ENCODE assay signal across 20 cellular contexts in the genomic region with DNA sequence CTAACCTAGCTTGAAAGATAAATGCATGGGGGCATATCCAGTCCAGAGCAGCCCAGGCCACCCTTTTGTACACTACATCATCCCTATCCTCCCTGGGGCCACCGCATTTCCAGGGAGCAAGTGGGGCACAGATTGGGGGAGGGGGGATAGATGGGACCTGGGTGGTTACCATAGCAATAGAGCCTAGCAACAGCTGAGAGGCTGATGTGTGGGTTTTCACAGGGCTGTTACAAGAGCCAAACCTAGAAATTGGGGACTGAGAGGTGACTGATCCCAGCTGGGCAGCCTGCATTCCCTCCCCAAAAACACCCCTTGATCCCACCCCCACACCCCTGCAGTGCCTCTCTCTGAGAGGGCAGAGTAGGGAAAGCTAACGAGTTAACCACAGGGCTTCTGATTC. TPM values are rescaled to one million over a fixed set of nuclear protein-coding genes. Genes with fewer than 3 reads are reported as not detected.
DNase-seq lines count a peak whose midpoint lies in the region; ATAC-seq and TF ChIP-seq lines count a peak whose summit lies in the region.
"Had no signal": no experiment of that assay in that cellular context is flagged by ENCODE, and none has a peak within 500 bp of the region (broad histone marks: within the 10 kb centered on the region; RNA-seq: fewer than 3 reads in every experiment).

No MANE protein-coding gene starts in this region.

- H3K4me3 ChIP-seq in NT2/D1 (ENCODE audit: insufficient read length, low read depth), result no peak overlapping the region

- peaks cover 21% of the 10 kb centered on the region for H3K4me1 Mint-ChIP-seq in activated CD8-positive, alpha-beta T cell treated with anti-CD3 and anti-CD28 coated beads, Interleukin-2, amount 10 ng/mL, durations not matched to agents 7 days and 5 days (ENCODE audit: low read depth)
- peaks cover 13% of the 10 kb centered on the region for H3K4me1 Mint-ChIP-seq in activated CD8-positive, alpha-beta T cell treated with anti-CD3 and anti-CD28 coated beads for 36 hours (ENCODE audit: low read depth)
- H3K4me1 Mint-ChIP-seq in endothelial cell (ENCODE audit: unreplicated experiment), result peaks cover 35% of the 10 kb centered on the region
- H3K4me1 Mint-ChIP-seq in stimulated activated effector memory CD8-positive, alpha-beta T cell treated with anti-CD3 and anti-CD28 coated beads, Interleukin-12 subunit alpha, Interleukin-12 subunit beta, amount 100 ng/mL, for 72 hours, result peaks cover 28% of the 10 kb centered on the region

- H3K9me3 Mint-ChIP-seq in activated CD8-positive, alpha-beta T cell treated with anti-CD3 and anti-CD28 coated beads, Interleukin-2, amount 10 ng/mL, durations not matched to agents 7 days and 5 days (ENCODE audit: insufficient read depth), result no peaks in the 10 kb centered on the region
- no peaks in the 10 kb centered on the region for H3K9me3 Mint-ChIP-seq in activated CD8-positive, alpha-beta T cell treated with anti-CD3 and anti-CD28 coated beads for 36 hours
- no peaks in the 10 kb centered on the region for H3K9me3 Mint-ChIP-seq in endothelial cell (ENCODE audit: unreplicated experiment)
- H3K9me3 Mint-ChIP-seq in stimulated activated effector memory CD8-positive, alpha-beta T cell treated with anti-CD3 and anti-CD28 coated beads, Interleukin-12 subunit alpha, Interleukin-12 subunit beta, amount 100 ng/mL, for 72 hours, result no peaks in the 10 kb centered on the region

- peaks cover 8% of the 10 kb centered on the region; the same call in 1 of the 2 replicates for H3K9me3 ChIP-seq in NT2/D1 (ENCODE audit: insufficient read depth, low read length)
- H3K9me3 ChIP-seq: SK-N-SH had no signal

- intact Hi-C loops in activated CD8-positive, alpha-beta T cell treated with anti-CD3 and anti-CD28 coated beads for 36 hours (cut with micrococcal nuclease), result no loop called here

- no peak overlapping the region for H3K4me3 Mint-ChIP-seq in activated CD8-positive, alpha-beta T cell treated with anti-CD3 and anti-CD28 coated beads, Interleukin-2, amount 10 ng/mL, durations not matched to agents 7 days and 5 days
- no peak overlapping the region for H3K4me3 Mint-ChIP-seq in activated CD8-positive, alpha-beta T cell treated with anti-CD3 and anti-CD28 coated beads for 36 hours
- H3K4me3 Mint-ChIP-seq in endothelial cell (ENCODE audit: unreplicated experiment), result peak overlapping the region; percentile 71
- H3K4me3 Mint-ChIP-seq in stimulated activated effector memory CD8-positive, alpha-beta T cell treated with anti-CD3 and anti-CD28 coated beads, Interleukin-12 subunit alpha, Interleukin-12 subunit beta, amount 100 ng/mL, for 72 hours, result no peak overlapping the region

- H3K27me3 ChIP-seq in NT2/D1 (ENCODE audit: insufficient read depth, insufficient read length), result no peaks in the 10 kb centered on the region

- TF ChIP-seq CTCF in activated CD8-positive, alpha-beta T cell treated with anti-CD3 and anti-CD28 coated beads for 36 hours (IDR thresholded peaks at IDR 0.05), result no peak
- TF ChIP-seq CTCF in endothelial cell (IDR thresholded peaks at IDR 0.05; ENCODE audit: unreplicated experiment), result no peak

- DNase-seq in activated CD8-positive, alpha-beta T cell treated with anti-CD3 and anti-CD28 coated beads, Interleukin-2, amount 10 ng/mL, durations not matched to agents 7 days and 5 days, result no peak
- no peak for DNase-seq in activated CD8-positive, alpha-beta T cell treated with anti-CD3 and anti-CD28 coated beads for 36 hours
- no peak for DNase-seq in NT2/D1 (ENCODE audit: low read depth, low spot score)
- no peak for DNase-seq in endothelial cell (ENCODE audit: low spot score)
- DNase-seq in stimulated activated effector memory CD8-positive, alpha-beta T cell treated with anti-CD3 and anti-CD28 coated beads, Interleukin-12 subunit alpha, Interleukin-12 subunit beta, amount 100 ng/mL, for 72 hours (ENCODE audit: low spot score in 2 of 2), result no peak
- no peak for DNase-seq in NCI-H2171 (lab: John Stamatoyannopoulos, UW)
- DNase-seq in OCI-M2 (lab: John Stamatoyannopoulos, UW; ENCODE audit: unreplicated experiment), result no peak
- DNase-seq: C1 segment of cervical spinal cord; GDM1; GOT3; NCI-H1105; NCI-H2081 treated with DMSO at 0.1 percent for 48 hours; NCI-H446; NCI-H69; NK-92 treated with Interleukin-12 subunit alpha and Interleukin-12 subunit beta, amount 100 ng/mL, for 24 hours; SHP77; SK-N-SH had no signal

- peak overlapping the region; percentile 6 for H3K9ac ChIP-seq in NT2/D1 (ENCODE audit: insufficient read length, low read depth)
- H3K9ac ChIP-seq: SK-N-SH had no signal

- CTCF ChIA-PET in activated CD8-positive, alpha-beta T cell treated with anti-CD3 and anti-CD28 coated beads, Interleukin-2, amount 10 ng/mL, durations not matched to agents 7 days and 5 days (lab: Charles Lee), result interaction anchor here (1.2 to 2.3 kb wide), 7 partner anchors 9 to 231 kb away, joined by 3 to 7 read pairs (median 4); a partner anchor contains a TSS
- CTCF ChIA-PET in activated CD8-positive, alpha-beta T cell treated with anti-CD3 and anti-CD28 coated beads for 36 hours (lab: Charles Lee), result interaction anchor here (0.6 to 2.0 kb wide), 5 partner anchors 9 to 129 kb away, joined by 3 to 9 read pairs (median 3); a partner anchor contains a TSS

- no peak for ATAC-seq in activated CD8-positive, alpha-beta T cell treated with anti-CD3 and anti-CD28 coated beads, Interleukin-2, amount 10 ng/mL, durations not matched to agents 7 days and 5 days
- ATAC-seq in activated CD8-positive, alpha-beta T cell treated with anti-CD3 and anti-CD28 coated beads for 36 hours, result no peak
- no peak for ATAC-seq in stimulated activated effector memory CD8-positive, alpha-beta T cell treated with anti-CD3 and anti-CD28 coated beads, Interleukin-12 subunit alpha, Interleukin-12 subunit beta, amount 100 ng/mL, for 72 hours
- ATAC-seq in GM19324 (IDR thresholded peaks at IDR 0.05; ENCODE audit: low FRiP score, unreplicated experiment), result no peak
- ATAC-seq: HCT116 had no signal

- peaks cover 5% of the 10 kb centered on the region for H3K36me3 Mint-ChIP-seq in activated CD8-positive, alpha-beta T cell treated with anti-CD3 and anti-CD28 coated beads, Interleukin-2, amount 10 ng/mL, durations not matched to agents 7 days and 5 days (ENCODE audit: low read depth)
- peaks cover 3% of the 10 kb centered on the region for H3K36me3 Mint-ChIP-seq in activated CD8-positive, alpha-beta T cell treated with anti-CD3 and anti-CD28 coated beads for 36 hours (ENCODE audit: low read depth)
- H3K36me3 Mint-ChIP-seq in endothelial cell (ENCODE audit: low read depth, unreplicated experiment), result peaks cover 29% of the 10 kb centered on the region
- H3K36me3 Mint-ChIP-seq in stimulated activated effector memory CD8-positive, alpha-beta T cell treated with anti-CD3 and anti-CD28 coated beads, Interleukin-12 subunit alpha, Interleukin-12 subunit beta, amount 100 ng/mL, for 72 hours, result peaks cover 23% of the 10 kb centered on the region

- H3K4me1 ChIP-seq in NT2/D1 (ENCODE audit: insufficient read depth, insufficient read length), result peaks cover 14% of the 10 kb centered on the region

- H3K27ac Mint-ChIP-seq in activated CD8-positive, alpha-beta T cell treated with anti-CD3 and anti-CD28 coated beads, Interleukin-2, amount 10 ng/mL, durations not matched to agents 7 days and 5 days, result peak overlapping the region; percentile 7
- H3K27ac Mint-ChIP-seq in activated CD8-positive, alpha-beta T cell treated with anti-CD3 and anti-CD28 coated beads for 36 hours, result no peak overlapping the region
- H3K27ac Mint-ChIP-seq in endothelial cell (ENCODE audit: unreplicated experiment), result peak overlapping the region; percentile 57
- peak overlapping the region; percentile 71 for H3K27ac Mint-ChIP-seq in stimulated activated effector memory CD8-positive, alpha-beta T cell treated with anti-CD3 and anti-CD28 coated beads, Interleukin-12 subunit alpha, Interleukin-12 subunit beta, amount 100 ng/mL, for 72 hours

- peaks cover under 1% of the 10 kb centered on the region for H3K27me3 Mint-ChIP-seq in activated CD8-positive, alpha-beta T cell treated with anti-CD3 and anti-CD28 coated beads, Interleukin-2, amount 10 ng/mL, durations not matched to agents 7 days and 5 days (ENCODE audit: low read depth)
- peaks cover under 1% of the 10 kb centered on the region for H3K27me3 Mint-ChIP-seq in activated CD8-positive, alpha-beta T cell treated with anti-CD3 and anti-CD28 coated beads for 36 hours
- peaks cover 19% of the 10 kb centered on the region for H3K27me3 Mint-ChIP-seq in endothelial cell (ENCODE audit: unreplicated experiment)

- peaks cover 34% of the 10 kb centered on the region for H3K36me3 ChIP-seq in NT2/D1 (ENCODE audit: insufficient read depth, insufficient read length, low read length)

- POLR2A ChIA-PET in activated CD8-positive, alpha-beta T cell treated with anti-CD3 and anti-CD28 coated beads, Interleukin-2, amount 10 ng/mL, durations not matched to agents 7 days and 5 days (lab: Charles Lee), result interaction anchor here (1.6 kb wide), 1 partner anchor 32 kb away, joined by 4 read pairs; no protein-coding TSS in a partner anchor
- POLR2A ChIA-PET in activated CD8-positive, alpha-beta T cell treated with anti-CD3 and anti-CD28 coated beads for 36 hours (lab: Charles Lee), result interaction anchor here (1.2 to 1.3 kb wide), 2 partner anchors 42 to 175 kb away, joined by 3 to 4 read pairs; a partner anchor contains a TSS

RNA-seq across cellular contexts. Expression of a gene that starts 3.7 kb away (rescaled TPM):
- total RNA-seq in activated CD8-positive, alpha-beta T cell treated with anti-CD3 and anti-CD28 coated beads, Interleukin-2, amount 10 ng/mL, durations not matched to agents 7 days and 5 days, result 10 to 100 TPM; 71.9 to 76.4 TPM
- total RNA-seq in activated CD8-positive, alpha-beta T cell treated with anti-CD3 and anti-CD28 coated beads for 36 hours, result 10 to 100 TPM; 55.2 to 56.7 TPM
- total RNA-seq in endothelial cell (ENCODE audit: unreplicated experiment), result 85.2 TPM

RNA-seq across cellular contexts. Expression of a gene that starts 7.7 kb away (rescaled TPM):
- not detected for total RNA-seq in activated CD8-positive, alpha-beta T cell treated with anti-CD3 and anti-CD28 coated beads, Interleukin-2, amount 10 ng/mL, durations not matched to agents 7 days and 5 days
- not detected for total RNA-seq in activated CD8-positive, alpha-beta T cell treated with anti-CD3 and anti-CD28 coated beads for 36 hours
- 2.0 TPM for total RNA-seq in endothelial cell (ENCODE audit: unreplicated experiment)

RNA-seq across cellular contexts. Expression of a gene that starts 30.0 kb away (rescaled TPM):
- 10 to 100 TPM; 24.9 TPM for total RNA-seq in activated CD8-positive, alpha-beta T cell treated with anti-CD3 and anti-CD28 coated beads, Interleukin-2, amount 10 ng/mL, durations not matched to agents 7 days and 5 days
- 10 to 100 TPM; 16.6 to 16.7 TPM for total RNA-seq in activated CD8-positive, alpha-beta T cell treated with anti-CD3 and anti-CD28 coated beads for 36 hours
- 41.3 TPM for total RNA-seq in endothelial cell (ENCODE audit: unreplicated experiment)

RNA-seq across cellular contexts. Expression of a gene that starts 31.0 kb away (rescaled TPM):
- 10 to 100 TPM; 26.9 to 29.7 TPM for total RNA-seq in activated CD8-positive, alpha-beta T cell treated with anti-CD3 and anti-CD28 coated beads, Interleukin-2, amount 10 ng/mL, durations not matched to agents 7 days and 5 days
- total RNA-seq in activated CD8-positive, alpha-beta T cell treated with anti-CD3 and anti-CD28 coated beads for 36 hours, result 10 to 100 TPM; 35.9 to 38.8 TPM
- 25.1 TPM for total RNA-seq in endothelial cell (ENCODE audit: unreplicated experiment)

RNA-seq across cellular contexts. Expression of a gene that starts 45.7 kb away (rescaled TPM):
- 1 to 10 TPM in 1 of 2 experiments, under 1 TPM in 1; 0.76 to 1.7 TPM for total RNA-seq in activated CD8-positive, alpha-beta T cell treated with anti-CD3 and anti-CD28 coated beads, Interleukin-2, amount 10 ng/mL, durations not matched to agents 7 days and 5 days
- total RNA-seq in activated CD8-positive, alpha-beta T cell treated with anti-CD3 and anti-CD28 coated beads for 36 hours, result 1 to 10 TPM; 1.3 to 2.0 TPM
- total RNA-seq in endothelial cell (ENCODE audit: unreplicated experiment), result 19.3 TPM
- total RNA-seq: Daoy had no signal
